In genomic region chr17:233473-233941, GRCh38 we compare ENCODE assay signal across 16 cellular contexts. TPM values are rescaled to one million over a fixed set of nuclear protein-coding genes. Genes with fewer than 3 reads are reported as not detected.
DNase-seq lines count a peak whose midpoint lies in the region; ATAC-seq and TF ChIP-seq lines count a peak whose summit lies in the region.
"Had no signal": no experiment of that assay in that cellular context is flagged by ENCODE, and none has a peak within 500 bp of the region (broad histone marks: within the 10 kb centered on the region; RNA-seq: fewer than 3 reads in every experiment).

No MANE protein-coding gene starts in this region.

- H2AFZ ChIP-seq in MM.1S (ENCODE audit: low read length), result no peak overlapping the region

- no peak for TF ChIP-seq CTCF in MM.1S (IDR thresholded peaks at IDR 0.05; ENCODE audit: low read length)
- TF ChIP-seq CTCF in coronary artery (IDR thresholded peaks at IDR 0.05), result no peak
- TF ChIP-seq CTCF in lower lobe of right lung (IDR thresholded peaks at IDR 0.05), result no peak
- no peak for TF ChIP-seq CTCF in tibial artery (IDR thresholded peaks at IDR 0.05)

- H3F3A ChIP-seq in MM.1S (ENCODE audit: insufficient read depth, low read length), result no peaks in the 10 kb centered on the region

- ATAC-seq in lower lobe of right lung (peak; percentile 31 to 49), GM18502 (IDR thresholded peaks at IDR 0.05; ENCODE audit: poor library complexity, unreplicated experiment) (no peak)
- ATAC-seq in activated CD4-positive, CD25-positive, alpha-beta regulatory T cell treated with anti-CD3 and anti-CD28 coated beads, Interleukin-2, amount 50 U/mL, for 24 hours, result no peak
- ATAC-seq: activated T-helper 17 cell treated with anti-CD3 and anti-CD28 coated beads, Interleukin-2, amount 50 U/mL, for 72 hours had no signal

- H3K4me1 ChIP-seq in MM.1S (ENCODE audit: low read length) (no peaks in the 10 kb centered on the region), lower lobe of right lung (peaks cover 7% of the 10 kb centered on the region), tibial artery (no peaks in the 10 kb centered on the region)

- H3K4me3 ChIP-seq in MM.1S (ENCODE audit: low read length) (no peak overlapping the region), coronary artery (peak overlapping the region; percentile 41), lower lobe of right lung (peak overlapping the region; percentile 2), tibial artery (no peak overlapping the region)

- DNase-seq in MM.1S, result peak; percentile 19
- no peak for DNase-seq in coronary artery (ENCODE audit: low spot score)
- DNase-seq in lower lobe of right lung, result peak; percentile 61
- peak; percentile 12 to 60 for DNase-seq in tibial artery
- no peak for DNase-seq in UCSD-AML1 (lab: John Stamatoyannopoulos, UW; ENCODE audit: unreplicated experiment)
- no peak for DNase-seq in SKM-1 (lab: John Stamatoyannopoulos, UW; ENCODE audit: unreplicated experiment)
- DNase-seq: activated CD4-positive, alpha-beta T cell treated with anti-CD3 and anti-CD28 coated beads for 1 hour; CD4-positive, alpha-beta memory T cell; immature natural killer cell; natural killer cell; NCI-H1694 treated with DMSO at 0.1 percent for 48 hours; NCI-H748 treated with DMSO at 0.1 percent for 48 hours; SK-N-SH had no signal

- H3K27me3 ChIP-seq in MM.1S (replicated peaks; ENCODE audit: insufficient read depth, low read length) (peaks cover 93% of the 10 kb centered on the region), lower lobe of right lung (ENCODE audit: low read depth) (no peaks in the 10 kb centered on the region), tibial artery (peaks cover 0 to 11% of the 10 kb centered on the region in 2 donors)

- H3K79me2 ChIP-seq in MM.1S (ENCODE audit: low read length), result no peaks in the 10 kb centered on the region

- H3K36me3 ChIP-seq in MM.1S (replicated peaks; ENCODE audit: insufficient read depth, low read length) (no peaks in the 10 kb centered on the region), lower lobe of right lung (no peaks in the 10 kb centered on the region), tibial artery (no peaks in the 10 kb centered on the region)

- H3K9me3 ChIP-seq in MM.1S (replicated peaks; ENCODE audit: insufficient read depth, low read length) (no peaks in the 10 kb centered on the region), lower lobe of right lung (no peaks in the 10 kb centered on the region), tibial artery (no peaks in the 10 kb centered on the region)
- H3K9me3 ChIP-seq: SK-N-SH had no signal

- H3K27ac ChIP-seq in MM.1S (ENCODE audit: low read length) (no peak overlapping the region), coronary artery (peak overlapping the region in 1 of 2 donors; percentile 75), lower lobe of right lung (peak overlapping the region; percentile 85), tibial artery (no peak overlapping the region)

- H3K9me2 ChIP-seq in MM.1S (replicated peaks; ENCODE audit: insufficient read depth, low read length), result no peaks in the 10 kb centered on the region
- H3K9me2 ChIP-seq: SK-N-SH had no signal

- intact Hi-C loops in lower lobe of right lung (cut with DNase I) (no loop called here), tibial artery (cut with DNase I; ENCODE audit: low total_unique reads) (no loop called here)

- no peak overlapping the region for H3K9ac ChIP-seq in MM.1S (ENCODE audit: low read length)
- H3K9ac ChIP-seq: SK-N-SH had no signal

- H4K20me1 ChIP-seq in MM.1S (ENCODE audit: insufficient read depth, low read length), result no peaks in the 10 kb centered on the region

- H3K4me2 ChIP-seq in MM.1S (ENCODE audit: low read depth, low read length), result no peak overlapping the region
- H3K4me2 ChIP-seq: SK-N-SH had no signal

RNA-seq across cellular contexts. Expression of gene DOC2B, which starts 52.1 kb away (rescaled TPM):
- 6.2 TPM for total RNA-seq in lower lobe of right lung

Comparison
In these comparisons a context has a peak if more than half of its experiments do, and no peak if none do; other contexts are left out.
1. DNase-seq: peak in MM.1S (single experiment), lower lobe of right lung (single experiment) and tibial artery (2 of 2); none in coronary artery (single experiment), UCSD-AML1 (single experiment) and SKM-1 (single experiment).
2. H3K4me3 ChIP-seq: peak in coronary artery (single experiment) and lower lobe of right lung (single experiment); none in MM.1S (single experiment) and tibial artery (0 of 2).
3. ATAC-seq: peak in lower lobe of right lung (2 of 2); none in activated CD4-positive, CD25-positive, alpha-beta regulatory T cell treated with anti-CD3 and anti-CD28 coated beads, Interleukin-2, amount 50 U/mL, for 24 hours (0 of 2) and GM18502 (single experiment).